In the genomic region with DNA sequence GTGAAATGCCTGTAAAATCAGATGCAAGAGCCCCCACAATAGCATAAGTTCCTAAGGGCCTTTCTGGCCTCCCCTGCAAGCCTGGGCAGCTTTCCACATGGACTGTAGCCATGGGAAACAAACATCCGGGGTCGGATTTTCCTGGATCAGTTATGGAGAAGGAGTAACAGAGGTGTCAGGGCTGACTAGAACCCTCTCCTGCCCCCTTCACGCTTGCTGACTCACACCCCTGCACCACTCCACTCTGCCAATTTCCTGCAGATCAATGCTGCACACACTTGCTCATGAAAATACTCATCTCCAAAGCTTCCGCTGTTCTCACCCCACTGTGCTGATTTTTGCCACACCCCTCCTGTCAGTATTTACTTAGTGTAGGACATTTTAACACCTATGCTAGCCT, we compare ENCODE assay signal across 16 cellular contexts.
DNase-seq lines count a peak whose midpoint lies in the region; ATAC-seq and TF ChIP-seq lines count a peak whose summit lies in the region.
"Had no signal": no experiment of that assay in that cellular context is flagged by ENCODE, and none has a peak within 500 bp of the region (broad histone marks: within the 10 kb centered on the region; RNA-seq: fewer than 3 reads in every experiment).

No MANE protein-coding gene starts in this region.

- peaks cover 9 to 19% (median 10%) of the 10 kb centered on the region in 3 donors for H3K27me3 Mint-ChIP-seq in CD14-positive monocyte (ENCODE audit: low read depth in 3 of 3)
- H3K27me3 Mint-ChIP-seq: activated CD4-positive, alpha-beta memory T cell treated with anti-CD3 and anti-CD28 coated beads, Interleukin-2, amount 10 ng/mL, durations not matched to agents 7 days and 5 days had no signal

- no peak overlapping the region for H3K4me3 Mint-ChIP-seq in CD14-positive monocyte
- H3K4me3 Mint-ChIP-seq: activated CD4-positive, alpha-beta memory T cell treated with anti-CD3 and anti-CD28 coated beads, Interleukin-2, amount 10 ng/mL, durations not matched to agents 7 days and 5 days; HFFc6 had no signal

- no peaks in the 10 kb centered on the region for H3K27me3 ChIP-seq in kidney epithelial cell (ENCODE audit: control insufficient read depth, insufficient read depth, low read length)

- TF ChIP-seq CTCF in HFF-Myc (IDR thresholded peaks at IDR 0.05; ENCODE audit: low read depth, low read length, missing control alignments) (no peak), kidney epithelial cell (IDR thresholded peaks at IDR 0.05; ENCODE audit: insufficient read depth, low read length, poor library complexity, severe bottlenecking) (no peak), CD14-positive monocyte (IDR thresholded peaks at IDR 0.05) (no peak)

- H3K9me3 Mint-ChIP-seq in CD14-positive monocyte, result peaks cover 0 to 5% (median 0%) of the 10 kb centered on the region in 7 donors

- H3K36me3 ChIP-seq in kidney epithelial cell (ENCODE audit: control insufficient read depth, insufficient read depth, low read length), result no peaks in the 10 kb centered on the region

- intact Hi-C loops in CD14-positive monocyte (cut with micrococcal nuclease), result no loop called here

- peak overlapping the region in 1 of 7 donors; percentile 7 for H3K27ac Mint-ChIP-seq in CD14-positive monocyte
- H3K27ac Mint-ChIP-seq: activated CD4-positive, alpha-beta memory T cell treated with anti-CD3 and anti-CD28 coated beads, Interleukin-2, amount 10 ng/mL, durations not matched to agents 7 days and 5 days; activated naive CD4-positive, alpha-beta T cell treated with anti-CD3 and anti-CD28 coated beads, Interleukin-2, amount 50 U/mL, for 72 hours; HFFc6 had no signal

- DNase-seq in COR-L47 (lab: John Stamatoyannopoulos, UW) (peak; percentile 54), HFF-Myc (ENCODE audit: extremely low read depth, low read depth) (peak; percentile 64), kidney epithelial cell (ENCODE audit: low read depth) (peak; percentile 56), NCI-H2171 (lab: John Stamatoyannopoulos, UW) (no peak), CD14-positive monocyte (ENCODE audit: low spot score) (no peak)
- DNase-seq: activated CD4-positive, alpha-beta memory T cell treated with anti-CD3 and anti-CD28 coated beads, Interleukin-2, amount 10 ng/mL, durations not matched to agents 7 days and 5 days; effector CD4-positive, alpha-beta T cell; HFFc6; midbrain; MM.1S; T-helper 2 cell; trophoblast cell had no signal

- no peak overlapping the region for H3K4me3 ChIP-seq in HFF-Myc (replicated peaks; ENCODE audit: low read depth, low read length)
- H3K4me3 ChIP-seq in kidney epithelial cell (ENCODE audit: low read depth, low read length), result no peak overlapping the region

- H3K4me1 Mint-ChIP-seq in CD14-positive monocyte, result no peaks in the 10 kb centered on the region
- H3K4me1 Mint-ChIP-seq: activated CD4-positive, alpha-beta memory T cell treated with anti-CD3 and anti-CD28 coated beads, Interleukin-2, amount 10 ng/mL, durations not matched to agents 7 days and 5 days had no signal

- H3K36me3 Mint-ChIP-seq in CD14-positive monocyte, result no peaks in the 10 kb centered on the region
- H3K36me3 Mint-ChIP-seq: activated naive CD4-positive, alpha-beta T cell treated with anti-CD3 and anti-CD28 coated beads, Interleukin-2, amount 50 U/mL, for 72 hours had no signal

- ATAC-seq in SK-N-SH treated with all-trans-retinoic acid at 6 μM for 48 hours, result peak; percentile 35; the same call in 2 of the 3 replicates
- no peak for ATAC-seq in GM18873 (IDR thresholded peaks at IDR 0.05; ENCODE audit: low FRiP score, unreplicated experiment)
- no peak for ATAC-seq in GM21381 (IDR thresholded peaks at IDR 0.05; ENCODE audit: unreplicated experiment)
- ATAC-seq: activated naive CD4-positive, alpha-beta T cell treated with anti-CD3 and anti-CD28 coated beads, Interleukin-2, amount 50 U/mL, for 72 hours had no signal

TF ChIP-seq in SK-N-SH treated with all-trans-retinoic acid at 6 μM for 48 hours, 23 proteins besides CTCF, POLR2A, EP300 and RAD21:
- TF ChIP-seq GLIS3 (CRISPR knock-in tag; IDR thresholded peaks at IDR 0.05) (no peak), TSHZ2 (CRISPR knock-in tag; IDR thresholded peaks at IDR 0.05) (no peak), OSR1 (CRISPR knock-in tag; IDR thresholded peaks at IDR 0.05) (no peak), TCF4 (CRISPR knock-in tag; IDR thresholded peaks at IDR 0.05; ENCODE audit: borderline replicate concordance) (no peak), BACH2 (CRISPR knock-in tag; IDR thresholded peaks at IDR 0.05; ENCODE audit: borderline replicate concordance) (no peak), ZNF70 (CRISPR knock-in tag; IDR thresholded peaks at IDR 0.05) (no peak), SNAI2 (CRISPR knock-in tag; IDR thresholded peaks at IDR 0.05) (no peak), ZNF565 (CRISPR knock-in tag; conservative IDR thresholded peaks at IDR 0.05; ENCODE audit: low read depth) (no peak), ESRRG (CRISPR knock-in tag; IDR thresholded peaks at IDR 0.05) (no peak), ISL1 (CRISPR knock-in tag; IDR thresholded peaks at IDR 0.05) (no peak), ZFP30 (CRISPR knock-in tag; IDR thresholded peaks at IDR 0.05) (no peak), PPARA (CRISPR knock-in tag; IDR thresholded peaks at IDR 0.05; ENCODE audit: borderline replicate concordance) (no peak), RARB (CRISPR knock-in tag; IDR thresholded peaks at IDR 0.05) (no peak), ZNF8 (CRISPR knock-in tag; IDR thresholded peaks at IDR 0.05) (no peak)
- TF ChIP-seq, protein P1, sequence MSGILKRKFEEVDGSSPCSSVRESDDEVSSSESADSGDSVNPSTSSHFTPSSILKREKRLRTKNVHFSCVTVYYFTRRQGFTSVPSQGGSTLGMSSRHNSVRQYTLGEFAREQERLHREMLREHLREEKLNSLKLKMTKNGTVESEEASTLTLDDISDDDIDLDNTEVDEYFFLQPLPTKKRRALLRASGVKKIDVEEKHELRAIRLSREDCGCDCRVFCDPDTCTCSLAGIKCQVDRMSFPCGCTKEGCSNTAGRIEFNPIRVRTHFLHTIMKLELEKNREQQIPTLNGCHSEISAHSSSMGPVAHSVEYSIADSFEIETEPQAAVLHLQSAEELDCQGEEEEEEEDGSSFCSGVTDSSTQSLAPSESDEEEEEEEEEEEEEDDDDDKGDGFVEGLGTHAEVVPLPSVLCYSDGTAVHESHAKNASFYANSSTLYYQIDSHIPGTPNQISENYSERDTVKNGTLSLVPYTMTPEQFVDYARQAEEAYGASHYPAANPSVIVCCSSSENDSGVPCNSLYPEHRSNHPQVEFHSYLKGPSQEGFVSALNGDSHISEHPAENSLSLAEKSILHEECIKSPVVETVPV (CRISPR knock-in tag; IDR thresholded peaks at IDR 0.05), result no peak
- TF ChIP-seq, protein P2, sequence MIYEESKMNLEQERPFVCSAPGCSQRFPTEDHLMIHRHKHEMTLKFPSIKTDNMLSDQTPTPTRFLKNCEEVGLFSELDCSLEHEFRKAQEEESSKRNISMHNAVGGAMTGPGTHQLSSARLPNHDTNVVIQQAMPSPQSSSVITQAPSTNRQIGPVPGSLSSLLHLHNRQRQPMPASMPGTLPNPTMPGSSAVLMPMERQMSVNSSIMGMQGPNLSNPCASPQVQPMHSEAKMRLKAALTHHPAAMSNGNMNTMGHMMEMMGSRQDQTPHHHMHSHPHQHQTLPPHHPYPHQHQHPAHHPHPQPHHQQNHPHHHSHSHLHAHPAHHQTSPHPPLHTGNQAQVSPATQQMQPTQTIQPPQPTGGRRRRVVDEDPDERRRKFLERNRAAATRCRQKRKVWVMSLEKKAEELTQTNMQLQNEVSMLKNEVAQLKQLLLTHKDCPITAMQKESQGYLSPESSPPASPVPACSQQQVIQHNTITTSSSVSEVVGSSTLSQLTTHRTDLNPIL (CRISPR knock-in tag; IDR thresholded peaks at IDR 0.05; ENCODE audit: low read depth), result no peak

Comparison
In these comparisons a context has a peak if more than half of its experiments do, and no peak if none do; other contexts are left out.
1. DNase-seq: peak in COR-L47 (single experiment), HFF-Myc (single experiment) and kidney epithelial cell (single experiment); none in NCI-H2171 (single experiment) and CD14-positive monocyte (single experiment).